In the genomic region with DNA sequence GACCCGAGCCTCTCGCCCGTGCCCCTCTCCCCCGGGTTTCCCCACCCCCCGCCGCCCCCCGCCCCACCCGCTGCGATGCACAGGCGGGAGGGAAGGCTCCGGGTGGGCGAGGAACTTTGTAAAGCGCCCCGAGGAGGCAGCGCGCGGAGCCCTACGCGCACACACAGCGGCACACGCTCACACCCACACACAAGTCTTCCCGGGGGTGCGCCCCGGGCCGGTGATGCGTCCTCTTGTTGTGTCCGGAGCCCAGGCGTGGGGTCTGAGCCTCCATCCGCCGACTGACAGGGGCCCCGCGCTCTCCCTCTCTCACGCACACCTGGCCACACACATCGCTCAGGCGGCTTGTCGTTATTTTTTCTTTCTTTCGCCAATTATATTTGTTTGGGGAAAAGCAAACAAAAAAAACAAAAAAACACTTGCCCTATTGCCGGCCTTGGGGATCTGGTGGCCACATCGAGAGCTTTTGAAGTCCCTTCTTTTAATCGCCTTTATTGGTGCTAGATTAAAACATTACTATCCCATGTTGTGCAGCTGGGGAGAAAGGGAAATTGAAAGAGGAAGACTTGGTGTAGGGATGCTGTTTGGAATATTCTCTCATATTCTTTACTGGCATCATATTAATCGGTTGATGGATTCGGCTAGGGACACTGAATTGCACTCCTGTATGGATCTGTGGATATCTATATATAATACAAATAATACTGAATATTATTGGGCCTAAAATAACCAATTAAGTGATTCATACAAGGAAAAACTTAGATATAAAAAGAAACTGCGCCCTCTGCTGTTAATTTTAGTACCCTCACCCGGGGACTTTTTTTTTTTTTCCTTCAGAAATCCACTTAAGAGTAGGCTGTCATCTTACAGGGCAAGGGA, we compare ENCODE assay signal across 8 cellular contexts. TPM values are rescaled to one million over a fixed set of nuclear protein-coding genes. Genes with fewer than 3 reads are reported as not detected.
DNase-seq lines count a peak whose midpoint lies in the region; ATAC-seq and TF ChIP-seq lines count a peak whose summit lies in the region.

No MANE protein-coding gene starts in this region.

- no peaks in the 10 kb centered on the region for H3K9me3 ChIP-seq in Peyer's patch
- no peaks in the 10 kb centered on the region for H3K9me3 ChIP-seq in iPS-18c (ENCODE audit: control insufficient read depth, insufficient read depth, low read length)

- ATAC-seq in GM18502 (IDR thresholded peaks at IDR 0.05; ENCODE audit: poor library complexity, unreplicated experiment) (peak; percentile 46), sciatic nerve (peak; percentile 59)

- H3K27ac ChIP-seq in Peyer's patch = no peak overlapping the region

- H3K4me1 ChIP-seq in Peyer's patch = peaks cover 0 to 20% (median 3%) of the 10 kb centered on the region in 4 donors

- intact Hi-C loops in sciatic nerve (cut with DNase I) = no loop called here

- peak overlapping the region; percentile 35 to 59 (median 54) for H3K4me3 ChIP-seq in Peyer's patch
- H3K4me3 ChIP-seq in iPS-18c (ENCODE audit: insufficient read depth, low read depth, low read length) = peak overlapping the region; percentile 57

- DNase-seq in AG20443 (ENCODE audit: low spot score) = peak; percentile 42
- peak; percentile 39 for DNase-seq in HuH-7.5 (ENCODE audit: low spot score)
- DNase-seq in Peyer's patch = peak in 2 of 3 donors; percentile 17 to 40
- DNase-seq in brain pericyte (ENCODE audit: low read depth, low spot score) = peak; percentile 15
- no peak for DNase-seq in sciatic nerve (ENCODE audit: low spot score)
- DNase-seq in T-helper 9 cell = no peak

- peak; percentile 33 to 57 (median 38) for TF ChIP-seq CTCF in Peyer's patch (IDR thresholded peaks at IDR 0.05)

- no peak for TF ChIP-seq POLR2A in Peyer's patch (IDR thresholded peaks at IDR 0.05)

- peaks cover 0 to 5% of the 10 kb centered on the region in 2 donors for H3K27me3 ChIP-seq in Peyer's patch

- H3K36me3 ChIP-seq in Peyer's patch = no peaks in the 10 kb centered on the region

RNA-seq across cellular contexts. Expression of gene NTNG1, which starts 0.9 kb away (rescaled TPM):
- total RNA-seq in Peyer's patch (10 to 100 TPM in 1 of 4 donors, not detected in 3; 17.3 TPM), sciatic nerve (8.2 TPM)

Comparison
In these comparisons a context has a peak if more than half of its experiments do, and no peak if none do; other contexts are left out.
1. DNase-seq: peak in AG20443 (single experiment), HuH-7.5 (single experiment), Peyer's patch (2 of 3) and brain pericyte (single experiment); none in sciatic nerve (single experiment) and T-helper 9 cell (single experiment).